ENCODE assay signal across 19 cellular contexts in the genomic region with DNA sequence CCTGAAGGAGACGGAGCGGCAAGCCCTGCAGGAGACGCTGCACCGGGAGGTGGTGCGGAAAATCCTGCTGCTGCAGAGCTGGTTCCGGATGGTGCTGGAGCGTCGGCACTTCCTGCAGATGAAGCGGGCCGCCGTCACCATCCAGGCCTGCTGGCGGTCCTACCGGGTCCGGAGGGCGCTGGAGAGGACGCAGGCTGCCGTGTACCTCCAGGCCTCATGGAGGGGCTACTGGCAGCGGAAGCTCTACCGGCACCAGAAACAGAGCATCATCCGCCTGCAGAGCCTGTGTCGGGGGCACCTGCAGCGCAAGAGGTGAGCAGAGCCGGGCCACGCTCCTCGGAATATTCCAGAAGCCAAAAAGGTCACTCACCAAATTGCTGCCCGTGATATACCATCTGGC. TPM values are rescaled to one million over a fixed set of nuclear protein-coding genes. Genes with fewer than 3 reads are reported as not detected.
DNase-seq lines count a peak whose midpoint lies in the region; ATAC-seq, FAIRE-seq and TF ChIP-seq lines count a peak whose summit lies in the region.
"Had no signal": no experiment of that assay in that cellular context is flagged by ENCODE, and none has a peak within 500 bp of the region (broad histone marks: within the 10 kb centered on the region; RNA-seq: fewer than 3 reads in every experiment).

No MANE protein-coding gene starts in this region.

- CTCF ChIA-PET in OCI-LY7 (lab: Charles Lee; ENCODE audit: unreplicated experiment) = no interaction called here

- no peak overlapping the region for H3K9ac ChIP-seq in kidney (ENCODE audit: low read length in 2 of 2)
- H3K9ac ChIP-seq: GM23248 had no signal

- H4K20me1 ChIP-seq in OCI-LY7 (ENCODE audit: insufficient read depth, low read length) (no peaks in the 10 kb centered on the region), osteoblast (ENCODE audit: insufficient read depth, low read length) (no peaks in the 10 kb centered on the region)

- H3K4me3 ChIP-seq in OCI-LY7 (ENCODE audit: low read depth, low read length, poor library complexity, severe bottlenecking) (peak overlapping the region; percentile 34), kidney (ENCODE audit: low read length in 2 of 2) (no peak overlapping the region), osteoblast (ENCODE audit: insufficient read depth, low read length) (no peak overlapping the region)
- H3K4me3 ChIP-seq: GM23248 had no signal

- no peak for ATAC-seq in GM21737 (IDR thresholded peaks at IDR 0.05; ENCODE audit: unreplicated experiment)
- no peak for ATAC-seq in GM21576 (IDR thresholded peaks at IDR 0.05; ENCODE audit: unreplicated experiment)

- H3K4me1 ChIP-seq in OCI-LY7 (ENCODE audit: insufficient read depth, low read length, poor library complexity, severe bottlenecking) = peaks cover 48% of the 10 kb centered on the region
- no peaks in the 10 kb centered on the region for H3K4me1 ChIP-seq in kidney (ENCODE audit: control insufficient read depth in 1 of 2, insufficient read depth in 1 of 2, low read depth in 1 of 2, low read length in 2 of 2)
- no peaks in the 10 kb centered on the region for H3K4me1 ChIP-seq in osteoblast (ENCODE audit: insufficient read depth, low read length)

- H3K36me3 ChIP-seq in OCI-LY7 (ENCODE audit: insufficient read depth, low read length) (peaks cover 80% of the 10 kb centered on the region), kidney (ENCODE audit: control insufficient read depth in 1 of 2, insufficient read depth in 2 of 2, low read length in 2 of 2) (peaks cover 25 to 27% of the 10 kb centered on the region in 2 donors), osteoblast (ENCODE audit: insufficient read depth, low read length) (peaks cover 65% of the 10 kb centered on the region)

- no peaks in the 10 kb centered on the region for H3K27me3 ChIP-seq in osteoblast (ENCODE audit: insufficient read depth, low read length)

- H3K9me2 ChIP-seq in OCI-LY7 (ENCODE audit: insufficient read depth, low read length) = no peaks in the 10 kb centered on the region

- H3K79me2 ChIP-seq in OCI-LY7 (ENCODE audit: insufficient read depth, low read depth, low read length) = no peaks in the 10 kb centered on the region
- H3K79me2 ChIP-seq in osteoblast (ENCODE audit: insufficient read depth, low read length) = no peaks in the 10 kb centered on the region

- no peak overlapping the region for H2AFZ ChIP-seq in OCI-LY7 (ENCODE audit: low read length)
- no peak overlapping the region for H2AFZ ChIP-seq in osteoblast (ENCODE audit: low read length)
- H2AFZ ChIP-seq: GM23248 had no signal

- H3K27ac ChIP-seq in OCI-LY7 (ENCODE audit: low read depth, low read length, poor library complexity, severe bottlenecking) = peak overlapping the region; percentile 98
- H3K27ac ChIP-seq in kidney (ENCODE audit: low read depth in 2 of 2, low read length in 2 of 2) = no peak overlapping the region
- H3K27ac ChIP-seq in osteoblast (ENCODE audit: low read depth, low read length) = no peak overlapping the region
- H3K27ac ChIP-seq: GM23248 had no signal

- no peak for DNase-seq in OCI-LY7 (ENCODE audit: low spot score)
- peak; percentile 65 for DNase-seq in kidney
- DNase-seq in osteoblast (ENCODE audit: insufficient read length, low spot score, missing footprints) = peak; percentile 50
- no peak for DNase-seq in medulla oblongata (ENCODE audit: extremely low spot score)
- DNase-seq: C1 segment of cervical spinal cord; Calu3; CD4-positive, alpha-beta memory T cell; COR-L47; DMS53; DMS79 treated with DMSO at 0.1 percent for 48 hours; GDM1; GM23248; H7; HCEC 1CT had no signal

- intact Hi-C loops in OCI-LY7 (cut with micrococcal nuclease; ENCODE audit: unreplicated experiment) (loop anchor here (2.0 kb wide), 2 partner anchors 58 to 118 kb away; partner anchors contain the start of genes HAUS8 and MYO9B), kidney (cut with DNase I) (no loop called here)

- H3K9me3 ChIP-seq in OCI-LY7 (ENCODE audit: low read length) (no peaks in the 10 kb centered on the region; the same call in 1 of the 2 replicates), kidney (ENCODE audit: control insufficient read depth in 1 of 2, low read length in 2 of 2) (no peaks in the 10 kb centered on the region), osteoblast (ENCODE audit: low read depth, low read length) (no peaks in the 10 kb centered on the region)

- H3K4me2 ChIP-seq in OCI-LY7 (ENCODE audit: low read length) = no peak overlapping the region; the same call in 1 of the 2 replicates
- no peak overlapping the region for H3K4me2 ChIP-seq in osteoblast (ENCODE audit: insufficient read depth, low read length)

- no peak for FAIRE-seq in kidney (lab: Jason Lieb, UNC)
- FAIRE-seq: GM12891, GM18507, H1 had no signal

- no TSS peak for BruUV-seq in OCI-LY7 (replicated peaks; lab: Mats Ljungman, UMichigan)

- POLR2A ChIA-PET in OCI-LY7 (lab: Charles Lee) = interaction anchor here (0.6 kb wide), 1 partner anchor 114 kb away, joined by 4 read pairs; no protein-coding TSS in a partner anchor

- TF ChIP-seq CTCF in OCI-LY7 (conservative IDR thresholded peaks at IDR 0.05; ENCODE audit: low read length) (no peak), kidney (IDR thresholded peaks at IDR 0.05; ENCODE audit: borderline replicate concordance, extremely low read depth, insufficient read depth) (no peak), osteoblast (IDR thresholded peaks at IDR 0.05; ENCODE audit: extremely low read depth, low read depth, low read length) (no peak)

RNA-seq across cellular contexts. Expression of gene USE1, which starts 22.4 kb away (rescaled TPM):
- 31.2 TPM in 2 replicates for total RNA-seq in OCI-LY7 (2014; rRNA removed; shearing (Covaris generic))
- 25.4 and 28.6 TPM in 2 replicates for total RNA-seq in OCI-LY7 (2022)
- total RNA-seq in kidney = 26.0 TPM
- polyA plus RNA-seq in kidney (ENCODE audit: insufficient read depth, low read depth, low replicate concordance) = 52.6 TPM
- total RNA-seq in osteoblast = 22.4 and 25.7 TPM in 2 replicates

RNA-seq across cellular contexts. Expression of gene OCEL1, which starts 33.3 kb away (rescaled TPM):
- 5.9 and 10.2 TPM in 2 replicates for total RNA-seq in OCI-LY7 (2014; rRNA removed; shearing (Covaris generic))
- total RNA-seq in OCI-LY7 (2022) = 29.5 and 38.8 TPM in 2 replicates
- total RNA-seq in kidney = 35.3 TPM
- 80.1 TPM for polyA plus RNA-seq in kidney (ENCODE audit: insufficient read depth, low read depth, low replicate concordance)
- total RNA-seq in osteoblast = 2.4 and 3.3 TPM in 2 replicates

RNA-seq across cellular contexts. Expression of gene NR2F6, which starts 53.0 kb away (rescaled TPM):
- total RNA-seq in OCI-LY7 (2014; rRNA removed; shearing (Covaris generic)) = 31.0 and 39.2 TPM in 2 replicates
- total RNA-seq in OCI-LY7 (2022) = 30.0 and 33.1 TPM in 2 replicates
- 46.8 TPM for total RNA-seq in kidney
- polyA plus RNA-seq in kidney (ENCODE audit: insufficient read depth, low read depth, low replicate concordance) = 60.2 TPM
- 29.5 and 32.2 TPM in 2 replicates for total RNA-seq in osteoblast

Comparison
In these comparisons a context has a peak if more than half of its experiments do, and no peak if none do; other contexts are left out.
1. DNase-seq: peak in kidney (single experiment) and osteoblast (single experiment); none in OCI-LY7 (single experiment) and medulla oblongata (single experiment).